In genomic region chr1:32464716-32465540, GRCh38 we compare ENCODE assay signal across 1 cellular context.
TF ChIP-seq lines count a peak whose summit lies in the region.

Gene ZBTB8B, plus strand, starts transcription at chr1:32465072. Its CDS starts 5,553 bp downstream, at chr1:32470625.

TF ChIP-seq in HEK293, 187 proteins besides CTCF, POLR2A, EP300 and RAD21 (continued from another document and continues in another):
- TF ChIP-seq ZBTB6 (tag by site-specific recombination; IDR thresholded peaks at IDR 0.05) (no peak), ZNF596 (tag by site-specific recombination; IDR thresholded peaks at IDR 0.05) (no peak), ZNF16 (tag by site-specific recombination; IDR thresholded peaks at IDR 0.05; ENCODE audit: low read depth) (no peak), ZBTB20 (tag by site-specific recombination; IDR thresholded peaks at IDR 0.05) (peak; percentile 78; the same call in 1 of the 2 replicates), ZNF112 (tag by site-specific recombination; IDR thresholded peaks at IDR 0.05) (no peak), ZIC2 (tag by site-specific recombination; IDR thresholded peaks at IDR 0.05) (peak; percentile 42), ZNF791 (tag by site-specific recombination; IDR thresholded peaks at IDR 0.05) (no peak), FEZF1 (tag by site-specific recombination; IDR thresholded peaks at IDR 0.05) (peak; percentile 77), ZNF391 (tag by site-specific recombination; IDR thresholded peaks at IDR 0.05; ENCODE audit: borderline replicate concordance, low read depth) (no peak; the same call in 1 of the 2 replicates), EGR2 (tag by site-specific recombination; IDR thresholded peaks at IDR 0.05; ENCODE audit: low read depth) (no peak), ZNF623 (tag by site-specific recombination; IDR thresholded peaks at IDR 0.05) (no peak), ZNF488 (tag by site-specific recombination; IDR thresholded peaks at IDR 0.05) (no peak), SP7 (tag by site-specific recombination; IDR thresholded peaks at IDR 0.05) (peak; percentile 18; the same call in 1 of the 2 replicates), ZFP69B (tag by site-specific recombination; IDR thresholded peaks at IDR 0.05) (peak; percentile 25; the same call in 1 of the 2 replicates), ZNF624 (tag by site-specific recombination; IDR thresholded peaks at IDR 0.05) (no peak), ZNF664 (tag by site-specific recombination; IDR thresholded peaks at IDR 0.05) (no peak), ZNF747 (tag by site-specific recombination; IDR thresholded peaks at IDR 0.05) (no peak), ZNF146 (tag by site-specific recombination; IDR thresholded peaks at IDR 0.05) (no peak), ZNF221 (tag by site-specific recombination; IDR thresholded peaks at IDR 0.05; ENCODE audit: borderline replicate concordance) (no peak), GFI1B (tag by site-specific recombination; IDR thresholded peaks at IDR 0.05) (no peak), ZNF555 (tag by site-specific recombination; conservative IDR thresholded peaks at IDR 0.05) (no peak), ZNF514 (tag by site-specific recombination; IDR thresholded peaks at IDR 0.05) (no peak), ZNF423 (tag by site-specific recombination; IDR thresholded peaks at IDR 0.05) (0 out of 2 replicates have a peak, but pooled peaks have one; percentile 28), PRDM4 (tag by site-specific recombination; IDR thresholded peaks at IDR 0.05) (no peak), AEBP2 (tag by site-specific recombination; IDR thresholded peaks at IDR 0.05; ENCODE audit: borderline replicate concordance) (no peak), ZNF513 (tag by site-specific recombination; IDR thresholded peaks at IDR 0.05) (no peak), ZNF248 (tag by site-specific recombination; IDR thresholded peaks at IDR 0.05) (no peak), REPIN1 (tag by site-specific recombination; IDR thresholded peaks at IDR 0.05; ENCODE audit: low read depth) (no peak), ZNF571 (tag by site-specific recombination; IDR thresholded peaks at IDR 0.05) (no peak), ZFHX2 (tag by site-specific recombination; conservative IDR thresholded peaks at IDR 0.05) (0 out of 2 replicates have a peak, but pooled peaks have one; percentile 17), ZNF768 (tag by site-specific recombination; IDR thresholded peaks at IDR 0.05) (no peak), ZNF777 (tag by site-specific recombination; IDR thresholded peaks at IDR 0.05; ENCODE audit: borderline replicate concordance) (peak; percentile 95; the same call in 1 of the 2 replicates), YY2 (tag by site-specific recombination; IDR thresholded peaks at IDR 0.05) (no peak; the same call in 1 of the 2 replicates), ZEB2 (tag by site-specific recombination; IDR thresholded peaks at IDR 0.05) (peak; percentile 89), ZNF645 (tag by site-specific recombination; IDR thresholded peaks at IDR 0.05) (no peak), ZFP37 (tag by site-specific recombination; IDR thresholded peaks at IDR 0.05) (no peak; the same call in 1 of the 2 replicates), KLF16 (tag by site-specific recombination; IDR thresholded peaks at IDR 0.05) (peak; percentile 90), ZNF621 (tag by site-specific recombination; IDR thresholded peaks at IDR 0.05) (no peak), HOXC10 (CRISPR knock-in tag; IDR thresholded peaks at IDR 0.05) (no peak), ZBTB49 (tag by site-specific recombination; IDR thresholded peaks at IDR 0.05; ENCODE audit: low read depth) (no peak), ZNF416 (tag by site-specific recombination; IDR thresholded peaks at IDR 0.05) (no peak), ZNF266 (tag by site-specific recombination; IDR thresholded peaks at IDR 0.05; ENCODE audit: low read depth) (no peak), ZNF362 (tag by site-specific recombination; IDR thresholded peaks at IDR 0.05) (no peak), ZNF354C (tag by site-specific recombination; IDR thresholded peaks at IDR 0.05; ENCODE audit: borderline replicate concordance, low read depth) (no peak), ZNF626 (tag by site-specific recombination; IDR thresholded peaks at IDR 0.05) (no peak), YY1 (tag by site-specific recombination; IDR thresholded peaks at IDR 0.05) (peak; percentile 72), ZNF473 (tag by site-specific recombination; IDR thresholded peaks at IDR 0.05) (no peak), ZNF677 (tag by site-specific recombination; IDR thresholded peaks at IDR 0.05) (no peak), TCF7L2 (IDR thresholded peaks at IDR 0.05; ENCODE audit: borderline replicate concordance, low read depth, low read length) (no peak), ZNF704 (tag by site-specific recombination; IDR thresholded peaks at IDR 0.05) (no peak), ZNF398 (tag by site-specific recombination; IDR thresholded peaks at IDR 0.05) (0 out of 2 replicates have a peak, but pooled peaks have one; percentile 14), KLF1 (tag by site-specific recombination; IDR thresholded peaks at IDR 0.05) (peak; percentile 55), ZNF169 (tag by site-specific recombination; IDR thresholded peaks at IDR 0.05) (no peak), ZNF19 (tag by site-specific recombination; IDR thresholded peaks at IDR 0.05; ENCODE audit: low read depth) (no peak)
